Comparison of ENCODE assay signal across 13 cellular contexts in the genomic region with DNA sequence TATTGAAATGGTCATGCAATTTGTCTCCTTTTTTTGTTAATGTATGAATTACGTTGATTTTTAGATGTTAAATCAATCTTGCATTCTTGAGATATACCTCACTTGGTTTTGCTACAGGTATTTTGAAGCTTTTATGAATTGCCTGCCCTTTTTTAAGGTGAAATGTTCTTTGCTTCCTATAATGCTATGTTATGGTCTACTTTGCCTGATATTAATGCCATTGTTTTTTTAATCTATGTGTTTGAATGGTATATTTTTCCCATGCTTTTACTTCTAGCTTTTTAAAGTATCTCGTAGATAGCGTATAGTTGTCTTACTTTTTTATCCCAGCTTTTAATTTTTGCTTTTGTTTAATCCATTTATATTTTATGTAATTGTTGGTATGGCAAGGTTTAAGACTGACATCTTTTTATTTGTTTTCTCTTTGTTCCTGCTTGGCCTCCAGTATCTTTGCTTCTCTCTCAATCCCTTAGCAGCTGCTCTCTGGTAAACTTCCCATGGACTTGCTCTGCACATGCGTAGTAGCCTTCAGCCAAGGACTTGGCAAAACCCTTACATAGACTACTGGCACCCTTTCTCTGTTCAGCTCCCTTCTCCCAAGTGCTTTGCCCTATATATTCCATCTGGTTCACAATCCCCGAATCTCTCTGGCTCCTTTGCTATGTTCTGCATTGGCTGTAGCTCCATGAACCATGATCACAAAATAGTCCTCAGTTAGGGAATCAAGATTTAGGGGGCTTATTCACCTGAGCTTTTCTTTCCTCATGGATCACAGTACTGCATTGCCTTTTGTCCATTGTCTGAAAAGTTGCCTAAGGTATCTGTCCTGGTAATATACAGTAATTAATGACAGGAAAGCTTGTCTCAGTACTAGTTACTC. TPM values are rescaled to one million over a fixed set of nuclear protein-coding genes. Genes with fewer than 3 reads are reported as not detected.
DNase-seq lines count a peak whose midpoint lies in the region; ATAC-seq and TF ChIP-seq lines count a peak whose summit lies in the region.
"Had no signal": no experiment of that assay in that cellular context is flagged by ENCODE, and none has a peak within 500 bp of the region (broad histone marks: within the 10 kb centered on the region; RNA-seq: fewer than 3 reads in every experiment).

No MANE protein-coding gene starts in this region.

- H3K27me3 ChIP-seq in heart right ventricle: no peaks in the 10 kb centered on the region
- no peaks in the 10 kb centered on the region for H3K27me3 ChIP-seq in neuronal stem cell (ENCODE audit: control insufficient read depth in 3 of 3, insufficient read depth in 3 of 3, low read depth in 1 of 3, low read length in 3 of 3)
- H3K27me3 ChIP-seq: upper lobe of right lung had no signal

- no peak overlapping the region for H3K14ac ChIP-seq in neuronal stem cell (ENCODE audit: low read length)

- no peak overlapping the region for H2BK120ac ChIP-seq in neuronal stem cell (ENCODE audit: low read depth, low read length)

- H3K79me1 ChIP-seq in neuronal stem cell (ENCODE audit: low read depth, low read length): peaks cover 5% of the 10 kb centered on the region

- WGBS in heart right ventricle, 2 donors: 67 to 69% methylated on average over 5 of the region's 5 CpGs
- WGBS in neuronal stem cell (ENCODE audit: extremely low coverage in 2 of 2, insufficient read length in 2 of 2, insufficient replicate concordance in 1 of 2), 2 donors: no CpG with 5 or more reads among the region's 5 CpGs

- peak overlapping the region; percentile 11 for H3K4me2 ChIP-seq in neuronal stem cell (ENCODE audit: insufficient read depth, low read length, poor library complexity, severe bottlenecking)

- H2BK15ac ChIP-seq in neuronal stem cell (ENCODE audit: low read length): no peak overlapping the region

- H3K18ac ChIP-seq in neuronal stem cell (ENCODE audit: low read length): no peak overlapping the region

- no peak overlapping the region for H3K27ac ChIP-seq in heart right ventricle
- peak overlapping the region; percentile 40 for H3K27ac ChIP-seq in neuronal stem cell (replicated peaks; ENCODE audit: low read length)
- H3K27ac ChIP-seq: coronary artery, SK-N-MC, upper lobe of right lung had no signal

- no peak overlapping the region for H4K91ac ChIP-seq in neuronal stem cell (ENCODE audit: low read depth, low read length, poor library complexity)

- H3K4me1 ChIP-seq in heart right ventricle (peaks cover 0 to 51% (median 20%) of the 10 kb centered on the region in 9 donors), neuronal stem cell (ENCODE audit: control insufficient read depth in 2 of 2, insufficient read depth in 1 of 2, low read depth in 1 of 2, low read length in 2 of 2) (peaks cover 0 to 2% of the 10 kb centered on the region in 2 donors)

- H3K9ac ChIP-seq in neuronal stem cell (ENCODE audit: low read depth, low read length, poor library complexity): no peak overlapping the region

- no peak overlapping the region for H3K4ac ChIP-seq in neuronal stem cell (ENCODE audit: low read length)

- no peak overlapping the region for H3K4me3 ChIP-seq in heart right ventricle
- no peak overlapping the region for H3K4me3 ChIP-seq in neuronal stem cell (ENCODE audit: low read length in 2 of 2)
- H3K4me3 ChIP-seq: coronary artery, SK-N-MC, upper lobe of right lung had no signal

- ATAC-seq in heart right ventricle: peak; percentile 80 to 96 (median 88)
- ATAC-seq: naive thymus-derived CD8-positive, alpha-beta T cell; upper lobe of right lung had no signal

- no peak overlapping the region for H2BK5ac ChIP-seq in neuronal stem cell (ENCODE audit: low read length)

- no peak overlapping the region for H3K23ac ChIP-seq in neuronal stem cell (ENCODE audit: low read depth, low read length, poor library complexity)

- DNase-seq in Ammon's horn (ENCODE audit: low spot score) (peak; percentile 82), NCI-H82 treated with DMSO at 0.1 percent for 48 hours (lab: John Stamatoyannopoulos, UW; ENCODE audit: unreplicated experiment) (peak; percentile 69), heart right ventricle (peak in 1 of 2 donors; percentile 62), neuronal stem cell (ENCODE audit: low spot score) (no peak), SHP77 treated with DMSO at 0.1 percent for 48 hours (lab: John Stamatoyannopoulos, UW) (no peak), hepatic stellate cell (ENCODE audit: low spot score) (no peak)
- DNase-seq in activated naive CD4-positive, alpha-beta T cell (lab: John Stamatoyannopoulos, UW): no peak
- no peak for DNase-seq in effector CD4-positive, alpha-beta T cell
- DNase-seq: naive thymus-derived CD8-positive, alpha-beta T cell; NCI-H1930; upper lobe of right lung had no signal

- no peak overlapping the region for H2AK5ac ChIP-seq in neuronal stem cell (ENCODE audit: low read depth, low read length)

- no peaks in the 10 kb centered on the region for H3K36me3 ChIP-seq in heart right ventricle
- peaks cover 3 to 84% of the 10 kb centered on the region in 2 donors for H3K36me3 ChIP-seq in neuronal stem cell (replicated peaks in 1 of 2; ENCODE audit: control insufficient read depth in 2 of 2, insufficient read depth in 2 of 2, low read length in 2 of 2)
- H3K36me3 ChIP-seq: upper lobe of right lung had no signal

- H3K9me3 ChIP-seq in heart right ventricle: no peaks in the 10 kb centered on the region
- H3K9me3 ChIP-seq in neuronal stem cell (replicated peaks in 1 of 2; ENCODE audit: control insufficient read depth in 2 of 2, insufficient read depth in 1 of 2, low read depth in 1 of 2, low read length in 2 of 2): peaks cover 2 to 87% of the 10 kb centered on the region in 2 donors
- H3K9me3 ChIP-seq: upper lobe of right lung had no signal

- H4K8ac ChIP-seq in neuronal stem cell (ENCODE audit: low read depth, low read length): no peak overlapping the region

- intact Hi-C loops in heart right ventricle (cut with DNase I): loop anchor here in 2 of 10 donors (10.0 kb wide), 2 partner anchors 106 to 304 kb away; no protein-coding TSS in a partner anchor

- H2BK12ac ChIP-seq in neuronal stem cell (ENCODE audit: low read length): no peak overlapping the region

- TF ChIP-seq CTCF in heart right ventricle (IDR thresholded peaks at IDR 0.05): no peak

- H2AFZ ChIP-seq in neuronal stem cell (ENCODE audit: low read length): no peak overlapping the region

RNA-seq across cellular contexts. Expression of a gene that starts 8.4 kb away (rescaled TPM):
- 10 to 100 TPM; 13.6 to 26.2 (median 19.1) TPM for total RNA-seq in heart right ventricle
- polyA plus RNA-seq in heart right ventricle: 1 to 10 TPM; 7.7 to 8.2 TPM
- 71.5 TPM for polyA plus RNA-seq in neuronal stem cell (2013, experiment 1 of 2)
- polyA plus RNA-seq in neuronal stem cell (2013, experiment 2 of 2): 73.3 TPM

Comparison
In these comparisons a context has a peak if more than half of its experiments do, and no peak if none do; other contexts are left out.
1. DNase-seq: peak in Ammon's horn (single experiment) and NCI-H82 treated with DMSO at 0.1 percent for 48 hours (single experiment); none in neuronal stem cell (single experiment), SHP77 treated with DMSO at 0.1 percent for 48 hours (single experiment), hepatic stellate cell (single experiment), activated naive CD4-positive, alpha-beta T cell (0 of 4) and effector CD4-positive, alpha-beta T cell (single experiment).